Comparison of ENCODE assay signal across 26 cellular contexts in the genomic region with DNA sequence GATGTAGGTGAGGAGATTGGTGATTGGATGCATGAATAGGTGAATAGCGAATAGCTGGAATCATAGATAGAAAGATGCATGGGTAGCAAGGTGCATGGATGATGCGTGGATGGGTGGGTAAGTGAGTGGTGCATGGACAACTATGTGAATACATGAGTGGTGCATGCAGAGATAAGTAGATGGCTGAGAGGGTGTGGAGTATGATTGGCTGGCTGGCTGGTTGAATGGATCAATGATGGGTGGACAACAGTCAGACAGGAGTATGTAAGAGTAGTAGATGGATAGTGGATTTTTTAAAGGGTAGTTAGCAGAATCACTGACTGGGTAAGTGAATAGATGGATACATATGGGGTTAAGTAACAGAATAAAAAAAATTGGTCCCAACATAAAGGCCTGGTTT. TPM values are rescaled to one million over a fixed set of nuclear protein-coding genes. Genes with fewer than 3 reads are reported as not detected.
"Had no signal": no experiment of that assay in that cellular context is flagged by ENCODE, and none has a peak within 500 bp of the region (broad histone marks: within the 10 kb centered on the region; RNA-seq: fewer than 3 reads in every experiment).

No MANE protein-coding gene starts in this region.

- H3K4me3 ChIP-seq: dorsolateral prefrontal cortex, esophagus squamous epithelium, left lung, testis, tibial artery, uterus had no signal

- DNase-seq: effector CD8-positive, alpha-beta T cell; endodermal cell; esophagus squamous epithelium; foreskin melanocyte; kidney; left lung; mesenchymal stem cell; naive thymus-derived CD8-positive, alpha-beta T cell; nephron progenitor cell; occipital lobe; stimulated activated CD4-positive, alpha-beta T cell treated with anti-CD3 and anti-CD28 coated beads, Interleukin-4, amount 100 ng/mL, for 4 hours; stimulated activated naive CD8-positive, alpha-beta T cell treated with anti-CD3 and anti-CD28 coated beads, Interleukin-15, Interleukin-2, amounts not matched to agents 100 U/mL and 50 U/mL, for 24 hours; substantia nigra; testis; tibial artery; uterus had no signal

- FAIRE-seq: endothelial cell of umbilical vein, kidney had no signal

- H3K4me1 Mint-ChIP-seq: endodermal cell; mesothelial cell of epicardium; nephron progenitor cell; stimulated activated memory B cell treated with anti-CD40 and anti-IgM and Interleukin-4, amounts not matched to agents 10 μg/mL and 1 μg/mL and 100 μg/mL, for 72 hours had no signal

- H3K4me3 Mint-ChIP-seq: endodermal cell; mesothelial cell of epicardium; naive thymus-derived CD8-positive, alpha-beta T cell; nephron progenitor cell; stimulated activated memory B cell treated with anti-CD40 and anti-IgM and Interleukin-4, amounts not matched to agents 10 μg/mL and 1 μg/mL and 100 μg/mL, for 72 hours; type B pancreatic cell had no signal

- H3K9ac ChIP-seq: parathyroid adenoma had no signal

- H3K79me2 ChIP-seq: parathyroid adenoma had no signal

- ATAC-seq: left lung; naive thymus-derived CD8-positive, alpha-beta T cell; sciatic nerve; stimulated activated memory B cell treated with anti-CD40 and anti-IgM and Interleukin-4, amounts not matched to agents 10 μg/mL and 1 μg/mL and 100 μg/mL, for 72 hours; stimulated activated naive CD8-positive, alpha-beta T cell treated with anti-CD3 and anti-CD28 coated beads, Interleukin-15, Interleukin-2, amounts not matched to agents 100 U/mL and 50 U/mL, for 24 hours had no signal

- H3K9me3 Mint-ChIP-seq: type B pancreatic cell had no signal

- H3K27ac ChIP-seq: esophagus squamous epithelium, left lung, parathyroid adenoma, testis, tibial artery, uterus had no signal

- H3K9me3 ChIP-seq: testis, uterus had no signal

- H3K27ac Mint-ChIP-seq: endodermal cell; mesothelial cell of epicardium; naive thymus-derived CD8-positive, alpha-beta T cell; nephron progenitor cell; progenitor cell of endocrine pancreas; stimulated activated memory B cell treated with anti-CD40 and anti-IgM and Interleukin-4, amounts not matched to agents 10 μg/mL and 1 μg/mL and 100 μg/mL, for 72 hours; type B pancreatic cell had no signal

- H3K36me3 ChIP-seq: esophagus squamous epithelium, left lung, tibial artery, uterus had no signal

- H3K36me3 Mint-ChIP-seq: mesothelial cell of epicardium; naive thymus-derived CD8-positive, alpha-beta T cell; stimulated activated memory B cell treated with anti-CD40 and anti-IgM and Interleukin-4, amounts not matched to agents 10 μg/mL and 1 μg/mL and 100 μg/mL, for 72 hours; type B pancreatic cell had no signal

- H3K4me1 ChIP-seq: esophagus squamous epithelium, left lung, parathyroid adenoma, testis, tibial artery, uterus had no signal

- H2AFZ ChIP-seq: parathyroid adenoma had no signal

- H3K27me3 ChIP-seq: testis, uterus had no signal

RNA-seq across cellular contexts. Expression of a gene that starts 33.9 kb away (rescaled TPM):
- total RNA-seq: endothelial cell of umbilical vein; lung microvascular endothelial cell; naive thymus-derived CD8-positive, alpha-beta T cell; skeletal muscle tissue had no signal
